ENCODE assay signal across 1 cellular context in genomic region chr18:49832221-49832647, GRCh38.
TF ChIP-seq lines count a peak whose summit lies in the region.

No MANE protein-coding gene starts in this region.

TF ChIP-seq in HepG2, 621 proteins besides CTCF, POLR2A, EP300 and RAD21 (continued from another document):
- TF ChIP-seq ATF6 (CRISPR knock-in tag; conservative IDR thresholded peaks at IDR 0.05) (no peak), ZNF564 (CRISPR knock-in tag; IDR thresholded peaks at IDR 0.05) (no peak), JUND (CRISPR knock-in tag; IDR thresholded peaks at IDR 0.05) (0 out of 2 replicates have a peak, but pooled peaks have one; percentile 25), ZFP36L2 (CRISPR knock-in tag; IDR thresholded peaks at IDR 0.05) (no peak), LRRFIP1 (CRISPR knock-in tag; conservative IDR thresholded peaks at IDR 0.05) (no peak), CHD4 (IDR thresholded peaks at IDR 0.05; ENCODE audit: borderline replicate concordance, low read length) (no peak), ATF7 (IDR thresholded peaks at IDR 0.05) (no peak), ATF7 (CRISPR knock-in tag; IDR thresholded peaks at IDR 0.05) (no peak), ZNF343 (CRISPR knock-in tag; IDR thresholded peaks at IDR 0.05) (peak; percentile 17; the same call in 1 of the 2 replicates), RCOR2 (CRISPR knock-in tag; IDR thresholded peaks at IDR 0.05) (peak; percentile 85), ZNF382 (CRISPR knock-in tag; IDR thresholded peaks at IDR 0.05; ENCODE audit: borderline replicate concordance) (no peak)
